Comparison of ENCODE assay signal across 30 cellular contexts in the genomic region with DNA sequence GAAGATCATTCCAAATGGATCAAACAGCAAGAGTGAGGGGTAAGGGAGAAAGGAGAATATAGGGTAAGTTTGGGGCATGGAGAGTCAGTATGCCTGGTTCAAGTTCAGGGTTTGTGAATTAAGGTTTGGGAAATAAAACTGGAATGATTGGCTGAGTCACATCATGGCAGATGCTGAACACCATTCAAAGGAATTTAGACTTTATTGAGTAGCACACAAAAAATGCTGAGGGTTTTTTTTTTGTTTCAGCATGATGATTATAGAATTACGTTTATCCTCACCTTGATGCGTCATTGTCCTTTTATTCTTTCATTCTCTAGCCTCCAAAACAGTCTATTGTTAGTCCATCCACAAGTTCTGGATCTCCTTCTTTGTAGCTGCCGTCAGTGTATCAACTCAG.
DNase-seq lines count a peak whose midpoint lies in the region; ATAC-seq, FAIRE-seq and TF ChIP-seq lines count a peak whose summit lies in the region.
"Had no signal": no experiment of that assay in that cellular context is flagged by ENCODE, and none has a peak within 500 bp of the region (broad histone marks: within the 10 kb centered on the region; RNA-seq: fewer than 3 reads in every experiment).

No MANE protein-coding gene starts in this region.

- H3K9me3 ChIP-seq in right cardiac atrium (ENCODE audit: control insufficient read depth, low read length) = no peaks in the 10 kb centered on the region
- no peaks in the 10 kb centered on the region for H3K9me3 ChIP-seq in Peyer's patch
- H3K9me3 ChIP-seq: stomach, tibial nerve had no signal

- TF ChIP-seq CTCF in bronchial epithelial cell (IDR thresholded peaks at IDR 0.05; ENCODE audit: insufficient read depth, low read length, severe bottlenecking) (no peak), nephron progenitor cell (IDR thresholded peaks at IDR 0.05) (no peak), Peyer's patch (IDR thresholded peaks at IDR 0.05) (no peak)

- H3K4me3 ChIP-seq in bronchial epithelial cell (ENCODE audit: low read depth, low read length) (no peak overlapping the region), right cardiac atrium (ENCODE audit: low read length) (no peak overlapping the region), Peyer's patch (no peak overlapping the region)
- H3K4me3 ChIP-seq: lung, stomach, tibial nerve had no signal

- peak overlapping the region; percentile 14 for H3K27ac Mint-ChIP-seq in nephron progenitor cell
- H3K27ac Mint-ChIP-seq in activated T-helper 1 cell treated with anti-CD3 and anti-CD28 coated beads, Interleukin-12 subunit alpha, Interleukin-12 subunit beta, Interleukin-2, Interleukin-4 antibody, amounts not matched to agents 30 ng/mL and 10 ng/mL and 1 ng/mL, durations not matched to agents 14 hours and 24 hours and 36 hours = no peak overlapping the region
- H3K27ac Mint-ChIP-seq: activated CD8-positive, alpha-beta T cell treated with anti-CD3 and anti-CD28 coated beads for 36 hours; activated naive CD8-positive, alpha-beta T cell treated with anti-CD3 and anti-CD28 coated beads for 36 hours had no signal

- peaks cover 37% of the 10 kb centered on the region for H3K36me3 Mint-ChIP-seq in nephron progenitor cell (ENCODE audit: low read depth)
- H3K36me3 Mint-ChIP-seq in activated T-helper 1 cell treated with anti-CD3 and anti-CD28 coated beads, Interleukin-12 subunit alpha, Interleukin-12 subunit beta, Interleukin-2, Interleukin-4 antibody, amounts not matched to agents 30 ng/mL and 10 ng/mL and 1 ng/mL, durations not matched to agents 14 hours and 24 hours and 36 hours (ENCODE audit: low read depth) = no peaks in the 10 kb centered on the region
- H3K36me3 Mint-ChIP-seq: activated naive CD8-positive, alpha-beta T cell treated with anti-CD3 and anti-CD28 coated beads for 36 hours; CD8-positive, alpha-beta memory T cell had no signal

- H3K4me1 ChIP-seq in right cardiac atrium (ENCODE audit: control insufficient read depth, insufficient read depth, low read length) (no peaks in the 10 kb centered on the region), Peyer's patch (no peaks in the 10 kb centered on the region)
- H3K4me1 ChIP-seq: tibial nerve had no signal

- peaks cover 2% of the 10 kb centered on the region for H3K27me3 Mint-ChIP-seq in nephron progenitor cell (ENCODE audit: low read depth, poor library complexity)
- peaks cover 10% of the 10 kb centered on the region for H3K27me3 Mint-ChIP-seq in activated T-helper 1 cell treated with anti-CD3 and anti-CD28 coated beads, Interleukin-12 subunit alpha, Interleukin-12 subunit beta, Interleukin-2, Interleukin-4 antibody, amounts not matched to agents 30 ng/mL and 10 ng/mL and 1 ng/mL, durations not matched to agents 14 hours and 24 hours and 36 hours (ENCODE audit: insufficient read depth)

- FAIRE-seq in bronchial epithelial cell (lab: Jason Lieb, UNC) = no peak
- FAIRE-seq: GM18507 had no signal

- H3K4me1 Mint-ChIP-seq in nephron progenitor cell = peaks cover 6% of the 10 kb centered on the region
- H3K4me1 Mint-ChIP-seq in activated T-helper 1 cell treated with anti-CD3 and anti-CD28 coated beads, Interleukin-12 subunit alpha, Interleukin-12 subunit beta, Interleukin-2, Interleukin-4 antibody, amounts not matched to agents 30 ng/mL and 10 ng/mL and 1 ng/mL, durations not matched to agents 14 hours and 24 hours and 36 hours (ENCODE audit: low read depth) = no peaks in the 10 kb centered on the region
- H3K4me1 Mint-ChIP-seq: activated naive CD8-positive, alpha-beta T cell treated with anti-CD3 and anti-CD28 coated beads for 36 hours; CD8-positive, alpha-beta memory T cell; neural crest cell had no signal

- no peak for ATAC-seq in right cardiac atrium
- ATAC-seq: activated CD8-positive, alpha-beta T cell treated with anti-CD3 and anti-CD28 coated beads for 36 hours; sciatic nerve had no signal

- H3K9me3 Mint-ChIP-seq in nephron progenitor cell = no peaks in the 10 kb centered on the region
- H3K9me3 Mint-ChIP-seq in activated T-helper 1 cell treated with anti-CD3 and anti-CD28 coated beads, Interleukin-12 subunit alpha, Interleukin-12 subunit beta, Interleukin-2, Interleukin-4 antibody, amounts not matched to agents 30 ng/mL and 10 ng/mL and 1 ng/mL, durations not matched to agents 14 hours and 24 hours and 36 hours = no peaks in the 10 kb centered on the region
- H3K9me3 Mint-ChIP-seq: activated CD8-positive, alpha-beta T cell treated with anti-CD3 and anti-CD28 coated beads for 36 hours; activated naive CD8-positive, alpha-beta T cell treated with anti-CD3 and anti-CD28 coated beads for 36 hours; neural crest cell had no signal

- no peak for TF ChIP-seq POLR2A in Peyer's patch (IDR thresholded peaks at IDR 0.05)

- H3K27me3 ChIP-seq in bronchial epithelial cell (ENCODE audit: control insufficient read depth, insufficient read depth, low read length) = no peaks in the 10 kb centered on the region
- no peaks in the 10 kb centered on the region for H3K27me3 ChIP-seq in right cardiac atrium (ENCODE audit: control insufficient read depth, insufficient read depth)
- no peaks in the 10 kb centered on the region for H3K27me3 ChIP-seq in Peyer's patch
- H3K27me3 ChIP-seq: stomach, tibial nerve had no signal

- H3K36me3 ChIP-seq in bronchial epithelial cell (ENCODE audit: control insufficient read depth, insufficient read depth, low read length) (no peaks in the 10 kb centered on the region), Peyer's patch (no peaks in the 10 kb centered on the region)
- H3K36me3 ChIP-seq: stomach, tibial nerve had no signal

- intact Hi-C loops in right cardiac atrium (cut with DNase I) = no loop called here
- intact Hi-C loops in activated T-helper 1 cell treated with anti-CD3 and anti-CD28 coated beads, Interleukin-12 subunit alpha, Interleukin-12 subunit beta, Interleukin-2, Interleukin-4 antibody, amounts not matched to agents 30 ng/mL and 10 ng/mL and 1 ng/mL, durations not matched to agents 14 hours and 24 hours and 36 hours (cut with micrococcal nuclease) = no loop called here

- peak; percentile 13 for DNase-seq in Daoy (ENCODE audit: low read depth)
- peak; percentile 69 for DNase-seq in HT1080 (ENCODE audit: low read depth)
- DNase-seq in bronchial epithelial cell (ENCODE audit: low read depth) = peak; percentile 91
- no peak for DNase-seq in nephron progenitor cell
- DNase-seq in right cardiac atrium = no peak
- no peak for DNase-seq in activated T-helper 1 cell treated with anti-CD3 and anti-CD28 coated beads, Interleukin-12 subunit alpha, Interleukin-12 subunit beta, Interleukin-2, Interleukin-4 antibody, amounts not matched to agents 30 ng/mL and 10 ng/mL and 1 ng/mL, durations not matched to agents 14 hours and 24 hours and 36 hours (ENCODE audit: low spot score)
- DNase-seq in glomerular visceral epithelial cell (ENCODE audit: extremely low spot score) = no peak
- no peak for DNase-seq in Peyer's patch
- DNase-seq: activated CD4-positive, CD25-positive, alpha-beta regulatory T cell; activated CD8-positive, alpha-beta T cell treated with anti-CD3 and anti-CD28 coated beads for 36 hours; activated effector memory CD4-positive, alpha-beta T cell treated with Interleukin-2 at 50 U/mL for 16 hours; activated naive CD8-positive, alpha-beta T cell treated with anti-CD3 and anti-CD28 coated beads for 36 hours; AML-193; CD8-positive, alpha-beta memory T cell; erythroblast; GDM1; H7; NCI-H1105; NCI-H2081; NCI-H345; NCI-H82; SHP77; stomach; SW 1271; T1000 had no signal

- WGBS in right cardiac atrium = 93% methylated on average over 3 of the region's 3 CpGs

- H3K4me3 Mint-ChIP-seq in nephron progenitor cell = no peak overlapping the region
- H3K4me3 Mint-ChIP-seq in activated T-helper 1 cell treated with anti-CD3 and anti-CD28 coated beads, Interleukin-12 subunit alpha, Interleukin-12 subunit beta, Interleukin-2, Interleukin-4 antibody, amounts not matched to agents 30 ng/mL and 10 ng/mL and 1 ng/mL, durations not matched to agents 14 hours and 24 hours and 36 hours = no peak overlapping the region
- H3K4me3 Mint-ChIP-seq: activated CD8-positive, alpha-beta T cell treated with anti-CD3 and anti-CD28 coated beads for 36 hours; activated naive CD8-positive, alpha-beta T cell treated with anti-CD3 and anti-CD28 coated beads for 36 hours; CD8-positive, alpha-beta memory T cell; neural crest cell had no signal

- no peak overlapping the region for H3K27ac ChIP-seq in right cardiac atrium (ENCODE audit: low read length)
- H3K27ac ChIP-seq in Peyer's patch = no peak overlapping the region
- H3K27ac ChIP-seq: stomach, tibial nerve had no signal

Comparison
In these comparisons a context has a peak if more than half of its experiments do, and no peak if none do; other contexts are left out.
1. DNase-seq: peak in Daoy (single experiment), HT1080 (single experiment) and bronchial epithelial cell (single experiment); none in nephron progenitor cell (single experiment), right cardiac atrium (0 of 3), activated T-helper 1 cell treated with anti-CD3 and anti-CD28 coated beads, Interleukin-12 subunit alpha, Interleukin-12 subunit beta, Interleukin-2, Interleukin-4 antibody, amounts not matched to agents 30 ng/mL and 10 ng/mL and 1 ng/mL, durations not matched to agents 14 hours and 24 hours and 36 hours (single experiment), glomerular visceral epithelial cell (single experiment) and Peyer's patch (0 of 3).